ENCODE assay signal across 10 cellular contexts in genomic region chr20:49505518-49505917, GRCh38. TPM values are rescaled to one million over a fixed set of nuclear protein-coding genes. Genes with fewer than 3 reads are reported as not detected.
DNase-seq lines count a peak whose midpoint lies in the region; ATAC-seq and TF ChIP-seq lines count a peak whose summit lies in the region.
"Had no signal": no experiment of that assay in that cellular context is flagged by ENCODE, and none has a peak within 500 bp of the region (broad histone marks: within the 10 kb centered on the region; RNA-seq: fewer than 3 reads in every experiment).

No MANE protein-coding gene starts in this region.

- H3K4me3 Mint-ChIP-seq in H9 (no peak overlapping the region), endothelial cell (ENCODE audit: unreplicated experiment) (no peak overlapping the region)
- H3K4me3 Mint-ChIP-seq in activated naive CD8-positive, alpha-beta T cell treated with anti-CD3 and anti-CD28 coated beads for 36 hours, result no peak overlapping the region
- H3K4me3 Mint-ChIP-seq: IgD-negative memory B cell had no signal

- H3K27me3 ChIP-seq in H9 (ENCODE audit: insufficient read depth, low read length), result no peaks in the 10 kb centered on the region
- H3K27me3 ChIP-seq in breast epithelium, result peaks cover 0 to 2% of the 10 kb centered on the region in 2 donors

- no peak overlapping the region for H3K56ac ChIP-seq in H9 (ENCODE audit: insufficient read length, low read depth, low read length)

- H3K27me3 Mint-ChIP-seq in H9 (ENCODE audit: low read depth) (no peaks in the 10 kb centered on the region), endothelial cell (ENCODE audit: unreplicated experiment) (peaks cover 5% of the 10 kb centered on the region)
- peaks cover 55% of the 10 kb centered on the region for H3K27me3 Mint-ChIP-seq in activated naive CD8-positive, alpha-beta T cell treated with anti-CD3 and anti-CD28 coated beads for 36 hours

- DNase-seq in H9 (peak; percentile 61), NCI-H2227 treated with DMSO at 0.1 percent for 48 hours (lab: John Stamatoyannopoulos, UW) (peak; percentile 82), endothelial cell (ENCODE audit: low spot score) (peak; percentile 85), pons (ENCODE audit: low spot score) (peak; percentile 8), breast epithelium (ENCODE audit: low spot score in 2 of 2) (no peak)
- no peak for DNase-seq in NK-92 treated with Interleukin-12 subunit alpha and Interleukin-12 subunit beta, amount 100 ng/mL, for 24 hours (lab: John Stamatoyannopoulos, UW)
- DNase-seq in activated naive CD8-positive, alpha-beta T cell treated with anti-CD3 and anti-CD28 coated beads for 36 hours, result no peak
- DNase-seq: stimulated activated CD4-positive, alpha-beta T cell treated with anti-CD3 and anti-CD28 coated beads, Interleukin-4, amount 100 ng/mL, for 4 hours had no signal

- H3K9ac ChIP-seq in H9 (ENCODE audit: extremely low read depth, insufficient read length, low read length), result no peak overlapping the region

- H2AK5ac ChIP-seq in H9 (ENCODE audit: insufficient read length, low read length), result no peak overlapping the region

- no peak overlapping the region for H3K4me3 ChIP-seq in breast epithelium

- TF ChIP-seq CTCF in H9 (conservative IDR thresholded peaks at IDR 0.05), result no peak
- no peak for TF ChIP-seq CTCF in endothelial cell (IDR thresholded peaks at IDR 0.05; ENCODE audit: unreplicated experiment)
- no peak for TF ChIP-seq CTCF in breast epithelium (IDR thresholded peaks at IDR 0.05)

- H3K79me2 ChIP-seq in H9 (ENCODE audit: insufficient read depth, low read length), result no peaks in the 10 kb centered on the region

- no peaks in the 10 kb centered on the region for H3K9me3 ChIP-seq in H9 (ENCODE audit: control insufficient read depth, low read depth, low read length)
- no peaks in the 10 kb centered on the region for H3K9me3 ChIP-seq in breast epithelium

- no CpG with 5 or more reads among the region's 9 CpGs for WGBS in H9 (ENCODE audit: extremely low coverage, insufficient read length, low lambda C conversion rate)

- no peaks in the 10 kb centered on the region for H3K79me1 ChIP-seq in H9 (ENCODE audit: insufficient read depth, low read depth, low read length, poor library complexity, severe bottlenecking)

- H3T11ph ChIP-seq in H9 (ENCODE audit: low read length), result no peak overlapping the region

- no peak overlapping the region for H3K4me2 ChIP-seq in H9 (ENCODE audit: insufficient read depth, insufficient read length, low read length)

- no peak overlapping the region for H3K23ac ChIP-seq in H9 (ENCODE audit: insufficient read length, low read depth, low read length)

- H3K14ac ChIP-seq in H9 (ENCODE audit: insufficient read depth, low read length), result no peak overlapping the region

- H3K4me1 ChIP-seq in H9 (ENCODE audit: insufficient read depth, low read length) (no peaks in the 10 kb centered on the region), breast epithelium (no peaks in the 10 kb centered on the region)

- H2BK15ac ChIP-seq in H9 (ENCODE audit: low read depth, low read length), result no peak overlapping the region

- H3K4me1 Mint-ChIP-seq in H9 (peaks cover 10 to 20% of the 10 kb centered on the region in 2 experiments), endothelial cell (ENCODE audit: unreplicated experiment) (peaks cover 10% of the 10 kb centered on the region)
- peaks cover 2% of the 10 kb centered on the region for H3K4me1 Mint-ChIP-seq in activated naive CD8-positive, alpha-beta T cell treated with anti-CD3 and anti-CD28 coated beads for 36 hours

- H4K91ac ChIP-seq in H9 (ENCODE audit: insufficient read length, low read depth, low read length), result no peak overlapping the region

- H4K5ac ChIP-seq in H9 (ENCODE audit: insufficient read length, low read depth, low read length), result no peak overlapping the region

- no peak overlapping the region for H2BK12ac ChIP-seq in H9 (ENCODE audit: insufficient read length, low read depth, low read length)

- no peak for ATAC-seq in GM18520 (IDR thresholded peaks at IDR 0.05; ENCODE audit: unreplicated experiment)

- H3K23me2 ChIP-seq in H9 (ENCODE audit: insufficient read length, low read depth, low read length, poor library complexity, severe bottlenecking), result no peaks in the 10 kb centered on the region

- H3K27ac Mint-ChIP-seq in H9 (no peak overlapping the region), endothelial cell (ENCODE audit: unreplicated experiment) (no peak overlapping the region)
- no peak overlapping the region for H3K27ac Mint-ChIP-seq in activated naive CD8-positive, alpha-beta T cell treated with anti-CD3 and anti-CD28 coated beads for 36 hours
- H3K27ac Mint-ChIP-seq: IgD-negative memory B cell had no signal

- H4K20me1 ChIP-seq in H9 (ENCODE audit: control insufficient read depth, insufficient read depth, insufficient read length), result no peaks in the 10 kb centered on the region

- H2BK120ac ChIP-seq in H9 (ENCODE audit: low read depth, low read length, poor library complexity, severe bottlenecking), result no peak overlapping the region

- H3K18ac ChIP-seq in H9 (ENCODE audit: insufficient read length, low read depth, low read length), result no peak overlapping the region

- no peak overlapping the region for H4K8ac ChIP-seq in H9 (replicated peaks; ENCODE audit: insufficient read length, low read depth, low read length)

- intact Hi-C loops in breast epithelium (cut with DNase I; ENCODE audit: low total_unique reads), result no loop called here

- H2BK20ac ChIP-seq in H9 (ENCODE audit: low read depth, low read length, poor library complexity, severe bottlenecking), result no peak overlapping the region

- H3K4ac ChIP-seq in H9 (ENCODE audit: low read depth, low read length), result no peak overlapping the region

- H2BK5ac ChIP-seq in H9 (ENCODE audit: insufficient read length, low read length), result no peak overlapping the region

- H2AFZ ChIP-seq in H9 (ENCODE audit: low read length), result no peak overlapping the region

- no peaks in the 10 kb centered on the region for H3K36me3 ChIP-seq in breast epithelium

- no peak overlapping the region for H3K27ac ChIP-seq in H9 (ENCODE audit: insufficient read length, low read depth, low read length)
- H3K27ac ChIP-seq in breast epithelium, result no peak overlapping the region

- peaks cover 0 to 9% (median 2%) of the 10 kb centered on the region in 3 experiments; a peak in 4 of 7 replicates for H3K36me3 Mint-ChIP-seq in H9 (ENCODE audit: insufficient read depth in 1 of 3, low read depth in 3 of 3)
- H3K36me3 Mint-ChIP-seq in endothelial cell (ENCODE audit: low read depth, unreplicated experiment), result peaks cover 4% of the 10 kb centered on the region
- H3K36me3 Mint-ChIP-seq in activated naive CD8-positive, alpha-beta T cell treated with anti-CD3 and anti-CD28 coated beads for 36 hours, result no peaks in the 10 kb centered on the region
- H3K36me3 Mint-ChIP-seq: IgD-negative memory B cell had no signal

- no peak for TF ChIP-seq POLR2A in breast epithelium (IDR thresholded peaks at IDR 0.05)

- H3K9me3 Mint-ChIP-seq in H9, result no peaks in the 10 kb centered on the region; a peak in 2 of 5 replicates
- H3K9me3 Mint-ChIP-seq in endothelial cell (ENCODE audit: unreplicated experiment), result no peaks in the 10 kb centered on the region
- H3K9me3 Mint-ChIP-seq in activated naive CD8-positive, alpha-beta T cell treated with anti-CD3 and anti-CD28 coated beads for 36 hours, result no peaks in the 10 kb centered on the region

RNA-seq across cellular contexts. Expression of gene KCNB1, which starts 23.1 kb away (rescaled TPM):
- total RNA-seq in H9 (2021) (0.42 and 0.68 TPM in 2 replicates), endothelial cell (ENCODE audit: unreplicated experiment) (0.36 TPM), breast epithelium (10 to 100 TPM in 1 of 3 donors, 1 to 10 TPM in 2; 3.9 to 21.8 (median 5.1) TPM)
- total RNA-seq in activated naive CD8-positive, alpha-beta T cell treated with anti-CD3 and anti-CD28 coated beads for 36 hours, result not detected

Comparison
In these comparisons a context has a peak if more than half of its experiments do, and no peak if none do; other contexts are left out.
1. DNase-seq: peak in H9 (single experiment), NCI-H2227 treated with DMSO at 0.1 percent for 48 hours (single experiment), endothelial cell (single experiment) and pons (single experiment); none in NK-92 treated with Interleukin-12 subunit alpha and Interleukin-12 subunit beta, amount 100 ng/mL, for 24 hours (single experiment), breast epithelium (0 of 2) and activated naive CD8-positive, alpha-beta T cell treated with anti-CD3 and anti-CD28 coated beads for 36 hours (single experiment).